Comparison of ENCODE assay signal across 3 cellular contexts in genomic region chr1:108884968-108885367, GRCh38.
TF ChIP-seq lines count a peak whose summit lies in the region.

No MANE protein-coding gene starts in this region.

TF ChIP-seq in HEK293T, 16 proteins besides CTCF, POLR2A, EP300 and RAD21:
- TF ChIP-seq HDGF (IDR thresholded peaks at IDR 0.05; ENCODE audit: borderline replicate concordance) (no peak), PKNOX1 (IDR thresholded peaks at IDR 0.05) (0 out of 2 replicates have a peak, but pooled peaks have one; percentile 18), ELF4 (IDR thresholded peaks at IDR 0.05) (no peak)

TF ChIP-seq in IMR-90, 13 proteins besides CTCF, POLR2A, EP300 and RAD21:
- TF ChIP-seq MAFK (IDR thresholded peaks at IDR 0.05; ENCODE audit: low read depth, low read length): no peak
- no peak for TF ChIP-seq RCOR1 (IDR thresholded peaks at IDR 0.05; ENCODE audit: insufficient replicate concordance, low read length)
- TF ChIP-seq MXI1 (IDR thresholded peaks at IDR 0.05; ENCODE audit: borderline replicate concordance, low read depth, low read length): no peak
- no peak for TF ChIP-seq BHLHE40 (IDR thresholded peaks at IDR 0.05; ENCODE audit: low read depth, low read length)
- TF ChIP-seq USF2 (IDR thresholded peaks at IDR 0.05; ENCODE audit: low read depth, low read length): no peak
- no peak for TF ChIP-seq SMC3 (IDR thresholded peaks at IDR 0.05; ENCODE audit: low read depth, low read length)
- no peak for TF ChIP-seq ELK1 (IDR thresholded peaks at IDR 0.05; ENCODE audit: borderline replicate concordance, low read depth, low read length)
- no peak for TF ChIP-seq CEBPB (IDR thresholded peaks at IDR 0.05; ENCODE audit: low read depth, low read length)
- TF ChIP-seq RFX5 (IDR thresholded peaks at IDR 0.05; ENCODE audit: low read depth, low read length): no peak
- TF ChIP-seq MAZ (IDR thresholded peaks at IDR 0.05; ENCODE audit: borderline replicate concordance, low read depth, low read length): no peak
- no peak for TF ChIP-seq NFE2L2 (IDR thresholded peaks at IDR 0.05; ENCODE audit: low read depth, low read length)
- TF ChIP-seq CHD1 (IDR thresholded peaks at IDR 0.05; ENCODE audit: low read depth, low read length): no peak
TF ChIP-seq in IMR-90: peak in this region for 0.

TF ChIP-seq in K562, 482 proteins besides CTCF, POLR2A, EP300 and RAD21:
- TF ChIP-seq PBX2 (CRISPR knock-in tag; IDR thresholded peaks at IDR 0.05; ENCODE audit: low read depth) (no peak), PBX2 (tag; conservative IDR thresholded peaks at IDR 0.05; ENCODE audit: low read depth) (peak; percentile 47; the same call in 1 of the 2 replicates), ZNF507 (tag; conservative IDR thresholded peaks at IDR 0.05) (peak; percentile 18; the same call in 1 of the 2 replicates), ZNF785 (CRISPR knock-in tag; IDR thresholded peaks at IDR 0.05) (no peak), PKNOX1 (IDR thresholded peaks at IDR 0.05) (peak; percentile 78), KLF6 (CRISPR knock-in tag; IDR thresholded peaks at IDR 0.05; ENCODE audit: borderline replicate concordance) (no peak), MEIS2 (IDR thresholded peaks at IDR 0.05; ENCODE audit: partially characterized antibody) (peak; percentile 52), ZNF12 (CRISPR knock-in tag; IDR thresholded peaks at IDR 0.05) (no peak)
